ENCODE assay signal across 11 cellular contexts in genomic region chr7:34320412-34320811, GRCh38.
A peak's percentile ranks its signal among the peaks of the same experiment; 100 is the strongest.
DNase-seq lines count a peak whose midpoint lies in the region; ATAC-seq, FAIRE-seq and TF ChIP-seq lines count a peak whose summit lies in the region.
"Had no signal": no experiment of that assay in that cellular context is flagged by ENCODE, and none has a peak within 500 bp of the region (broad histone marks: within the 10 kb centered on the region; RNA-seq: fewer than 3 reads in every experiment).

No MANE protein-coding gene starts in this region.

- H3K79me2 ChIP-seq in SK-N-SH (ENCODE audit: insufficient read depth), result no peaks in the 10 kb centered on the region

- no peak overlapping the region for H3K9ac ChIP-seq in SK-N-SH
- H3K9ac ChIP-seq: BLaER1 had no signal

- POLR2A ChIA-PET in SK-N-SH (lab: Yijun Ruan, JAX), result no interaction called here

- no peaks in the 10 kb centered on the region for H3K36me3 ChIP-seq in SK-N-SH (replicated peaks in 1 of 2; ENCODE audit: control insufficient read depth in 1 of 2, insufficient read depth in 2 of 2, low read length in 1 of 2)
- H3K36me3 ChIP-seq in bronchial epithelial cell (ENCODE audit: control insufficient read depth, insufficient read depth, low read length), result no peaks in the 10 kb centered on the region
- H3K36me3 ChIP-seq: BLaER1 had no signal

- H3K4me1 ChIP-seq in SK-N-SH (ENCODE audit: control insufficient read depth in 1 of 2, insufficient read depth in 2 of 2, low read depth in 1 of 2, low read length in 1 of 2), result peaks cover 4 to 18% of the 10 kb centered on the region in 2 experiments; a peak in 3 of 4 replicates
- H3K4me1 ChIP-seq: BLaER1 had no signal

- intact Hi-C loops in left colon (cut with DNase I, micrococcal nuclease), result no loop called here

- H3K9me3 ChIP-seq in SK-N-SH, result no peaks in the 10 kb centered on the region
- H3K9me3 ChIP-seq: BLaER1 had no signal

- no peak overlapping the region for H3K4me2 ChIP-seq in SK-N-SH
- H3K4me2 ChIP-seq: BLaER1 had no signal

- TF ChIP-seq RAD21 in SK-N-SH (IDR thresholded peaks at IDR 0.05; ENCODE audit: low read length), result no peak

- H3F3A ChIP-seq in SK-N-SH (replicated peaks; ENCODE audit: insufficient read depth), result peaks cover 8% of the 10 kb centered on the region

- no peak overlapping the region for H3K27ac ChIP-seq in SK-N-SH (ENCODE audit: low read depth in 2 of 2, low read length in 1 of 2)
- H3K27ac ChIP-seq: BLaER1 had no signal

- 0 out of 2 replicates have a peak overlapping the region, but pooled peaks have one; percentile 91 for H2AFZ ChIP-seq in SK-N-SH (ENCODE audit: low read depth)

- TF ChIP-seq CTCF in SK-N-SH (IDR thresholded peaks at IDR 0.05) (no peak), GM20000 (IDR thresholded peaks at IDR 0.05; ENCODE audit: extremely low read depth, missing control alignments) (peak; percentile 12), bronchial epithelial cell (IDR thresholded peaks at IDR 0.05; ENCODE audit: insufficient read depth, low read length, severe bottlenecking) (no peak)

- H3K4me3 ChIP-seq in SK-N-SH (ENCODE audit: low read depth in 2 of 2, low read length in 1 of 2) (peak overlapping the region in 1 of 2 experiments; percentile 42; a peak in 1 of 4 replicates), bronchial epithelial cell (ENCODE audit: low read depth, low read length) (no peak overlapping the region)
- H3K4me3 ChIP-seq: BLaER1, GM12878 had no signal

- H4K20me1 ChIP-seq in SK-N-SH (ENCODE audit: insufficient read depth), result no peaks in the 10 kb centered on the region
- H4K20me1 ChIP-seq: BLaER1 had no signal

- FAIRE-seq in bronchial epithelial cell (lab: Jason Lieb, UNC), result no peak
- FAIRE-seq: GM12878 had no signal

- H3K9me2 ChIP-seq in SK-N-SH, result no peaks in the 10 kb centered on the region

- CTCF ChIA-PET in SK-N-SH (lab: Yijun Ruan, JAX), result interaction anchor here (0.6 to 3.4 kb wide), 47 partner anchors 9 to 1077 kb away, joined by 3 to 33 read pairs (median 4); no protein-coding TSS in a partner anchor

- no peak for ATAC-seq in SK-N-SH treated with all-trans-retinoic acid at 6 μM for 48 hours
- peak; percentile 15 for ATAC-seq in left colon
- no peak for ATAC-seq in HG02840 (IDR thresholded peaks at IDR 0.05; ENCODE audit: low FRiP score, unreplicated experiment)
- ATAC-seq: CD8-positive, alpha-beta T cell had no signal

- WGBS in SK-N-SH (ENCODE audit: low lambda C conversion rate), result 24% methylated on average over 6 of the region's 6 CpGs

- no peak for DNase-seq in SK-N-SH
- no peak for DNase-seq in GM20000 (ENCODE audit: low spot score)
- DNase-seq in bronchial epithelial cell (ENCODE audit: low read depth), result peak; percentile 28
- peak in 1 of 2 donors; percentile 10 for DNase-seq in left colon
- no peak for DNase-seq in central memory CD4-positive, alpha-beta T cell
- DNase-seq in NCI-H446 (lab: John Stamatoyannopoulos, UW), result no peak

- TF ChIP-seq EP300 in SK-N-SH (IDR thresholded peaks at IDR 0.05; ENCODE audit: borderline replicate concordance in 1 of 2, low read depth in 1 of 2, low read length in 1 of 2), result no peak

- no peaks in the 10 kb centered on the region for H3K27me3 ChIP-seq in SK-N-SH (ENCODE audit: insufficient read depth)
- no peaks in the 10 kb centered on the region for H3K27me3 ChIP-seq in bronchial epithelial cell (ENCODE audit: control insufficient read depth, insufficient read depth, low read length)
- H3K27me3 ChIP-seq: BLaER1 had no signal

TF ChIP-seq in SK-N-SH, 30 proteins besides CTCF, POLR2A, EP300 and RAD21:
- no peak for TF ChIP-seq NFIC (IDR thresholded peaks at IDR 0.05; ENCODE audit: borderline replicate concordance)
- TF ChIP-seq USF2 (IDR thresholded peaks at IDR 0.05; ENCODE audit: borderline replicate concordance, low read depth, low read length), result no peak
- no peak for TF ChIP-seq FOSL2 (IDR thresholded peaks at IDR 0.05; ENCODE audit: borderline replicate concordance, low read depth)
- TF ChIP-seq TEAD4 (IDR thresholded peaks at IDR 0.05; ENCODE audit: borderline replicate concordance, insufficient read depth), result no peak
TF ChIP-seq in SK-N-SH: peak in this region for 0.

TF ChIP-seq in SK-N-SH treated with all-trans-retinoic acid at 6 μM for 48 hours, 23 proteins besides CTCF, POLR2A, EP300 and RAD21:
- TF ChIP-seq PATZ1 (CRISPR knock-in tag; IDR thresholded peaks at IDR 0.05; ENCODE audit: borderline replicate concordance) (no peak), ESRRG (CRISPR knock-in tag; IDR thresholded peaks at IDR 0.05) (no peak), RARB (CRISPR knock-in tag; IDR thresholded peaks at IDR 0.05) (no peak), ZNF565 (CRISPR knock-in tag; conservative IDR thresholded peaks at IDR 0.05; ENCODE audit: low read depth) (no peak), ISL1 (CRISPR knock-in tag; IDR thresholded peaks at IDR 0.05) (no peak), ZFP3 (CRISPR knock-in tag; IDR thresholded peaks at IDR 0.05) (no peak), ZNF8 (CRISPR knock-in tag; IDR thresholded peaks at IDR 0.05) (no peak), OSR1 (CRISPR knock-in tag; IDR thresholded peaks at IDR 0.05) (no peak), ZNF70 (CRISPR knock-in tag; IDR thresholded peaks at IDR 0.05) (no peak)
TF ChIP-seq in SK-N-SH treated with all-trans-retinoic acid at 6 μM for 48 hours: peak in this region for 0.
